1 cellular context compared by ENCODE assay signal in the genomic region with DNA sequence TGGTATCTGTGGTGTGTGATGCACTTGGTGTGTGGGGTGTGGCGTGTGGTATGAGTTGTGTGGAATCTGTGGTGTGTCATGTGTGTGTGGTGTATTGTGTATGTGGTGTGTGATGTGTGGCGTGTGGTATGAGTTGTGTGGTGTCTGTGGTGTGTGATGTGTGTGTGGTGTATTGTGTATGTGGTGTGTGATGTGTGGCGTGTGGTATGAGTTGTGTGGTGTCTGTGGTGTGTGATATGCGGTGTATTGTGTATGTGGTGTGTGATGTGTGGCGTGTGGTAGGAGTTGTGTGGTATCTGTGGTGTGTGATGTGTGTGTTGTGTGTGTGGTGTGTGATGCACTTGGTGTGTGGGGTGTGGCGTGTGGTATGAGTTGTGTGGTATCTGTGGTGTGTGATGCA.
A peak's percentile ranks its signal among the peaks of the same experiment; 100 is the strongest.
TF ChIP-seq lines count a peak whose summit lies in the region.

No MANE protein-coding gene starts in this region.

TF ChIP-seq in H1, 55 proteins besides CTCF, POLR2A, EP300 and RAD21:
- 0 out of 2 replicates have a peak, but pooled peaks have one; percentile 5 for TF ChIP-seq CBX8 (IDR thresholded peaks at IDR 0.05; ENCODE audit: borderline replicate concordance, low read depth, low read length)
